Comparison of ENCODE assay signal across 23 cellular contexts in genomic region chr1:224082146-224082545, GRCh38. TPM values are rescaled to one million over a fixed set of nuclear protein-coding genes. Genes with fewer than 3 reads are reported as not detected.
DNase-seq lines count a peak whose midpoint lies in the region; ATAC-seq, FAIRE-seq and TF ChIP-seq lines count a peak whose summit lies in the region.
"Had no signal": no experiment of that assay in that cellular context is flagged by ENCODE, and none has a peak within 500 bp of the region (broad histone marks: within the 10 kb centered on the region; RNA-seq: fewer than 3 reads in every experiment).

No MANE protein-coding gene starts in this region.

- no peak for TF ChIP-seq EP300 in K562 (IDR thresholded peaks at IDR 0.05; ENCODE audit: low read length)

- no peaks in the 10 kb centered on the region for H3K36me3 ChIP-seq in K562 (ENCODE audit: control insufficient read depth, insufficient read depth, low read length)
- H3K36me3 ChIP-seq in osteoblast (ENCODE audit: insufficient read depth, low read length) = no peaks in the 10 kb centered on the region
- H3K36me3 ChIP-seq: left lung had no signal

- TF ChIP-seq RAD21 in K562 (CRISPR knock-in tag; conservative IDR thresholded peaks at IDR 0.05 in 1 of 2, IDR thresholded peaks at IDR 0.05 in 1 of 2) = no peak

- POLR2A ChIA-PET in K562 (lab: Yijun Ruan, JAX) = no interaction called here
- POLR2A ChIA-PET in activated CD4-positive, alpha-beta T cell treated with anti-CD3 and anti-CD28 coated beads for 36 hours (lab: Charles Lee) = interaction anchor here (0.7 kb wide), 1 partner anchor 227 kb away, joined by 3 read pairs; no protein-coding TSS in a partner anchor

- H3K4me3 ChIP-seq in K562 (no peak overlapping the region), osteoblast (ENCODE audit: insufficient read depth, low read length) (no peak overlapping the region)
- H3K4me3 ChIP-seq: left lung had no signal

- H3K27ac Mint-ChIP-seq in Calu3 (ENCODE audit: unreplicated experiment) = peak overlapping the region; percentile 99
- no peak overlapping the region for H3K27ac Mint-ChIP-seq in activated CD4-positive, alpha-beta T cell treated with anti-CD3 and anti-CD28 coated beads for 36 hours
- H3K27ac Mint-ChIP-seq: activated naive CD8-positive, alpha-beta T cell treated with anti-CD3 and anti-CD28 coated beads, Interleukin-2, amount 50 U/mL, for 24 hours; CD8-positive, alpha-beta T cell; mesothelial cell of epicardium; natural killer cell treated with Interleukin-12 subunit alpha and Interleukin-12 subunit beta and Interleukin-15 and Interleukin-18, amount 100 ng/mL, for 72 hours had no signal

- H3K27ac ChIP-seq in K562 (ENCODE audit: extremely low read depth, low read depth, low read length) (no peak overlapping the region), osteoblast (ENCODE audit: low read depth, low read length) (peak overlapping the region; percentile 61)
- H3K27ac ChIP-seq: left lung had no signal

- H3K9me1 ChIP-seq in K562 (ENCODE audit: control insufficient read depth, insufficient read depth, low read length) = no peaks in the 10 kb centered on the region

- FAIRE-seq in K562 (lab: Jason Lieb, UNC) = no peak
- FAIRE-seq: bronchial epithelial cell, small intestine had no signal

- peaks cover 50% of the 10 kb centered on the region for H3K36me3 Mint-ChIP-seq in Calu3 (ENCODE audit: insufficient read depth, unreplicated experiment)
- no peaks in the 10 kb centered on the region for H3K36me3 Mint-ChIP-seq in activated CD4-positive, alpha-beta T cell treated with anti-CD3 and anti-CD28 coated beads for 36 hours (ENCODE audit: low read depth)
- H3K36me3 Mint-ChIP-seq: CD8-positive, alpha-beta T cell; mesothelial cell of epicardium; natural killer cell treated with Interleukin-12 subunit alpha and Interleukin-12 subunit beta and Interleukin-15 and Interleukin-18, amount 100 ng/mL, for 72 hours had no signal

- H3K9ac ChIP-seq in K562 (ENCODE audit: insufficient read depth in 1 of 2, low read depth in 2 of 2, low read length in 2 of 2) = no peak overlapping the region

- no peaks in the 10 kb centered on the region for H3K9me3 ChIP-seq in K562 (replicated peaks; ENCODE audit: control insufficient read depth, insufficient read depth, low read depth, low read length)
- H3K9me3 ChIP-seq in osteoblast (ENCODE audit: low read depth, low read length) = no peaks in the 10 kb centered on the region
- H3K9me3 ChIP-seq: left lung had no signal

- CTCF ChIA-PET in Calu3 (lab: Charles Lee) = interaction anchor here (2.0 kb wide), 1 partner anchor 25 kb away, joined by 11 read pairs; no protein-coding TSS in a partner anchor
- CTCF ChIA-PET in K562 (lab: Yijun Ruan, JAX; ENCODE audit: low intra/inter-chr PET ratio) = interaction anchor here (0.6 kb wide), 1 partner anchor 623 kb away, joined by 3 read pairs; no protein-coding TSS in a partner anchor
- CTCF ChIA-PET in activated CD4-positive, alpha-beta T cell treated with anti-CD3 and anti-CD28 coated beads for 36 hours (lab: Charles Lee) = no interaction called here

- no peak overlapping the region; the same call in 1 of the 2 replicates for H2AFZ ChIP-seq in K562 (ENCODE audit: low read depth, low read length)
- peak overlapping the region; percentile 44 for H2AFZ ChIP-seq in osteoblast (ENCODE audit: low read length)

- TF ChIP-seq POLR2A in K562 (conservative IDR thresholded peaks at IDR 0.05) = no peak

- peaks cover 5 to 12% of the 10 kb centered on the region in 2 experiments; a peak in 4 of 5 replicates for H3K4me1 ChIP-seq in K562 (replicated peaks in 1 of 2; ENCODE audit: control insufficient read depth in 2 of 2, insufficient read depth in 2 of 2, low read length in 2 of 2)
- H3K4me1 ChIP-seq in osteoblast (ENCODE audit: insufficient read depth, low read length) = peaks cover 17% of the 10 kb centered on the region
- H3K4me1 ChIP-seq: left lung had no signal

- H3K27me3 Mint-ChIP-seq in Calu3 (ENCODE audit: unreplicated experiment) = no peaks in the 10 kb centered on the region
- peaks cover 9% of the 10 kb centered on the region for H3K27me3 Mint-ChIP-seq in activated CD4-positive, alpha-beta T cell treated with anti-CD3 and anti-CD28 coated beads for 36 hours

- DNase-seq in Calu3 (no peak), HS-5 (ENCODE audit: low read depth) (peak; percentile 24), K562 (ENCODE audit: extremely low read depth in 1 of 4, low spot score in 3 of 4) (no peak), osteoblast (ENCODE audit: insufficient read length, low spot score, missing footprints) (no peak), NCI-H774 (lab: John Stamatoyannopoulos, UW) (no peak), AG08395 (ENCODE audit: low spot score) (no peak)
- no peak for DNase-seq in activated CD4-positive, alpha-beta T cell treated with anti-CD3 and anti-CD28 coated beads for 36 hours
- DNase-seq: activated CD4-positive, alpha-beta T cell treated with anti-CD3 and anti-CD28 coated beads, Interleukin-2, amount 50 U/mL, for 1 hour; activated effector memory CD4-positive, alpha-beta T cell treated with Interleukin-2 at 50 U/mL for 16 hours; activated naive CD8-positive, alpha-beta T cell treated with anti-CD3 and anti-CD28 coated beads, Interleukin-2, amount 50 U/mL, for 24 hours; CD8-positive, alpha-beta T cell; cortex of kidney; left lung; NCI-H1417; NCI-H524 treated with DMSO at 0.1 percent for 48 hours; Right ventricle myocardium superior; small intestine; stimulated activated CD4-positive, alpha-beta T cell treated with anti-CD3 and anti-CD28 coated beads, Interleukin-2, amount 100 ng/mL, for 48 hours; stimulated activated naive CD4-positive, alpha-beta T cell treated with Interleukin-2 at 50 U/mL for 16 hours had no signal

- H4K20me1 ChIP-seq in K562 (replicated peaks; ENCODE audit: control insufficient read depth, insufficient read depth, low read length) (no peaks in the 10 kb centered on the region), osteoblast (ENCODE audit: insufficient read depth, low read length) (no peaks in the 10 kb centered on the region)

- no peaks in the 10 kb centered on the region for H3K79me2 ChIP-seq in K562 (ENCODE audit: control insufficient read depth, insufficient read depth, low read length)
- H3K79me2 ChIP-seq in osteoblast (ENCODE audit: insufficient read depth, low read length) = no peaks in the 10 kb centered on the region

- 17% methylated on average over 4 of the region's 4 CpGs for WGBS in K562 (ENCODE audit: insufficient coverage, low coverage, missing lambda C conversion rate)

- in situ Hi-C loops in K562 (cut with MboI) = no loop called here

- TF ChIP-seq CTCF in Calu3 (IDR thresholded peaks at IDR 0.05; ENCODE audit: unreplicated experiment) = no peak
- TF ChIP-seq CTCF in K562 (IDR thresholded peaks at IDR 0.05 in 2 of 3, conservative IDR thresholded peaks at IDR 0.05 in 1 of 3; ENCODE audit: insufficient read depth in 2 of 3, low read depth in 1 of 3, low read length in 3 of 3) = no peak
- TF ChIP-seq CTCF in osteoblast (IDR thresholded peaks at IDR 0.05; ENCODE audit: extremely low read depth, low read depth, low read length) = no peak

- ATAC-seq in K562 (no peak), GM18858 (IDR thresholded peaks at IDR 0.05; ENCODE audit: unreplicated experiment) (no peak)
- no peak for ATAC-seq in activated CD4-positive, alpha-beta T cell treated with anti-CD3 and anti-CD28 coated beads for 36 hours
- ATAC-seq: activated naive CD8-positive, alpha-beta T cell treated with anti-CD3 and anti-CD28 coated beads, Interleukin-2, amount 50 U/mL, for 24 hours; CD8-positive, alpha-beta T cell; left lung; natural killer cell treated with Interleukin-12 subunit alpha and Interleukin-12 subunit beta and Interleukin-15 and Interleukin-18, amount 100 ng/mL, for 72 hours had no signal

- H3K27me3 ChIP-seq in K562 (ENCODE audit: control insufficient read depth in 2 of 2, insufficient read depth in 2 of 2, low read length in 2 of 2) = no peaks in the 10 kb centered on the region
- no peaks in the 10 kb centered on the region for H3K27me3 ChIP-seq in osteoblast (ENCODE audit: insufficient read depth, low read length)

- H3K4me3 Mint-ChIP-seq in Calu3 (ENCODE audit: low read depth, unreplicated experiment) = peak overlapping the region; percentile 48
- no peak overlapping the region for H3K4me3 Mint-ChIP-seq in activated CD4-positive, alpha-beta T cell treated with anti-CD3 and anti-CD28 coated beads for 36 hours
- H3K4me3 Mint-ChIP-seq: activated naive CD8-positive, alpha-beta T cell treated with anti-CD3 and anti-CD28 coated beads, Interleukin-2, amount 50 U/mL, for 24 hours; CD8-positive, alpha-beta T cell; mesothelial cell of epicardium; natural killer cell treated with Interleukin-12 subunit alpha and Interleukin-12 subunit beta and Interleukin-15 and Interleukin-18, amount 100 ng/mL, for 72 hours had no signal

- intact Hi-C loops in Calu3 (cut with micrococcal nuclease; ENCODE audit: unreplicated experiment) = loop anchor here (10.0 kb wide), 1 partner anchor 377 kb away; no protein-coding TSS in a partner anchor
- intact Hi-C loops in K562 (cut with micrococcal nuclease) = no loop called here
- intact Hi-C loops in activated CD4-positive, alpha-beta T cell treated with anti-CD3 and anti-CD28 coated beads for 36 hours (cut with DNase I, micrococcal nuclease) = no loop called here

- BruUV-seq in Calu3 (replicated peaks; lab: Mats Ljungman, UMichigan) = no TSS peak
- no TSS peak for BruUV-seq in K562 (replicated peaks; lab: Mats Ljungman, UMichigan)

- H3K4me1 Mint-ChIP-seq in Calu3 (ENCODE audit: low read depth, unreplicated experiment) = peaks cover 69% of the 10 kb centered on the region
- H3K4me1 Mint-ChIP-seq in activated CD4-positive, alpha-beta T cell treated with anti-CD3 and anti-CD28 coated beads for 36 hours = peaks cover 2% of the 10 kb centered on the region

- H3K4me2 ChIP-seq in K562 (ENCODE audit: insufficient read depth, low read length) (no peak overlapping the region), osteoblast (ENCODE audit: insufficient read depth, low read length) (no peak overlapping the region)

- peaks cover 7% of the 10 kb centered on the region for H3K9me3 Mint-ChIP-seq in Calu3 (ENCODE audit: low read depth, unreplicated experiment)
- H3K9me3 Mint-ChIP-seq in activated CD4-positive, alpha-beta T cell treated with anti-CD3 and anti-CD28 coated beads for 36 hours (ENCODE audit: low read depth) = no peaks in the 10 kb centered on the region
- H3K9me3 Mint-ChIP-seq: activated naive CD8-positive, alpha-beta T cell treated with anti-CD3 and anti-CD28 coated beads, Interleukin-2, amount 50 U/mL, for 24 hours; CD8-positive, alpha-beta T cell; natural killer cell treated with Interleukin-12 subunit alpha and Interleukin-12 subunit beta and Interleukin-15 and Interleukin-18, amount 100 ng/mL, for 72 hours had no signal

RNA-seq across cellular contexts. Expression of gene FBXO28, which starts 31.8 kb away (rescaled TPM):
- total RNA-seq in Calu3 (2022) = 100 and 101 TPM in 2 replicates
- total RNA-seq in K562 (2011; cell fraction: chromatin; rRNA removed; ENCODE audit: low replicate concordance) = 44.8 and 124 TPM in 2 replicates
- 21.3 and 25.9 TPM in 2 replicates for total RNA-seq in K562 (2011; cell fraction: nucleolus; rRNA removed)
- 42.8 and 45.4 TPM in 2 replicates for total RNA-seq in K562 (2011; cell fraction: nucleoplasm; rRNA removed)
- 22.0 and 25.3 TPM in 2 replicates for total RNA-seq in K562 (2014; rRNA removed)
- total RNA-seq in K562 (2014; rRNA removed; fragmentation: Illumina TruSeq; extraction: Trizol) = 34.8 and 38.0 TPM in 2 replicates
- 26.3 and 29.9 TPM in 2 replicates for total RNA-seq in K562 (2015; rRNA removed; fragmentation: Illumina TruSeq; extraction: Trizol)
- total RNA-seq in K562 (2021) = 27.1 and 27.8 TPM in 2 replicates
- 17.0 and 27.4 TPM in 2 replicates for polyA plus RNA-seq in K562 (2011; rRNA removed)
- polyA plus RNA-seq in K562 (2011; cell fraction: cytosol; rRNA removed) = 7.5 and 8.0 TPM in 2 replicates
- polyA plus RNA-seq in K562 (2011; cell fraction: nucleus; rRNA removed) = 11.4 and 11.8 TPM in 2 replicates
- polyA plus RNA-seq in K562 (2012) = 12.4 and 13.4 TPM in 2 replicates
- polyA plus RNA-seq in K562 (2014; fragmentation: Illumina TruSeq; extraction: Trizol) = 19.6 and 20.5 TPM in 2 replicates
- 1 to 10 TPM; 4.1 to 5.8 TPM for polyA plus RNA-seq in K562 (2014; fragmentation: Nextera tagmentation; extraction: Ambion mirVana)
- 17.6 and 19.2 TPM in 2 replicates for polyA plus RNA-seq in K562 (2014; rRNA removed)
- polyA minus RNA-seq in K562 (2011; rRNA and poly(A)+ RNA removed) = 46.2 and 46.6 TPM in 2 replicates
- polyA minus RNA-seq in K562 (2011; cell fraction: cytosol; rRNA and poly(A)+ RNA removed) = 10.0 and 15.1 TPM in 2 replicates
- 19.7 and 24.2 TPM in 2 replicates for polyA minus RNA-seq in K562 (2011; cell fraction: nucleus; rRNA and poly(A)+ RNA removed)
- 35.5 and 36.5 TPM in 2 replicates for total RNA-seq in osteoblast
- total RNA-seq in activated CD4-positive, alpha-beta T cell treated with anti-CD3 and anti-CD28 coated beads for 36 hours = 10 to 100 TPM; 17.1 to 19.7 TPM
